Comparison of ENCODE assay signal across 28 cellular contexts in the genomic region with DNA sequence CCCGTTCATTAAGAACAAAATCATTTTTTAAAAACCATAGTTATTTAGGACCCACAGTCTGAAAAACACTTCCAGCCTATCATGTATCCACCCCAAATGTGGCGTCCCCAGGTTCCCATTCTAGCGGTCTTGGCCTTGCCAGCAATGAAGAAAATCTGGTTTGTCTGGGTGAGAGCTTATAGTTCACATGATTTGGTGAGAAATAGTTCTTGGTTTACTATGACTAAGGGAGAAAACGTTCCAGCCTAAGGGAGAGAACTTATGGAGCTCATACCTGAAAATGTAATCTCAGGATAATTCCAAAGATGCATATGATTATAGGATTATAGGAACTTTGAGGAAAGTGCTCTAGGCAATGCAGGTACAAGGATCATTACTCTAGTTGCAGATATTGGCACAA. TPM values are rescaled to one million over a fixed set of nuclear protein-coding genes. Genes with fewer than 3 reads are reported as not detected.
"Had no signal": no experiment of that assay in that cellular context is flagged by ENCODE, and none has a peak within 500 bp of the region (broad histone marks: within the 10 kb centered on the region; RNA-seq: fewer than 3 reads in every experiment).

No MANE protein-coding gene starts in this region.

- H3K36me3 Mint-ChIP-seq: activated naive CD8-positive, alpha-beta T cell treated with anti-CD3 and anti-CD28 coated beads, Interleukin-2, amount 10 ng/mL, durations not matched to agents 7 days and 5 days; memory B cell; stimulated activated effector memory CD8-positive, alpha-beta T cell treated with anti-CD3 and anti-CD28 coated beads, Interleukin-12 subunit alpha, Interleukin-12 subunit beta, amount 100 ng/mL, for 72 hours had no signal

- H3K4me1 Mint-ChIP-seq: stimulated activated effector memory CD8-positive, alpha-beta T cell treated with anti-CD3 and anti-CD28 coated beads, Interleukin-12 subunit alpha, Interleukin-12 subunit beta, amount 100 ng/mL, for 72 hours; stimulated activated naive CD8-positive, alpha-beta T cell treated with anti-CD3 and anti-CD28 coated beads, Interleukin-15, amount 100 ng/mL, for 72 hours had no signal

- H3K27ac Mint-ChIP-seq: activated naive CD8-positive, alpha-beta T cell treated with anti-CD3 and anti-CD28 coated beads, Interleukin-2, amount 10 ng/mL, durations not matched to agents 7 days and 5 days; activated T-helper 2 cell treated with anti-CD3 and anti-CD28 coated beads, Interferon-gamma antibody, Interleukin-2, Interleukin-4, amounts not matched to agents 10 μg/mL and 5 μg/mL and 100 μg/mL, durations not matched to agents 14 hours and 24 hours and 36 hours; memory B cell; stimulated activated effector memory CD8-positive, alpha-beta T cell treated with anti-CD3 and anti-CD28 coated beads, Interleukin-12 subunit alpha, Interleukin-12 subunit beta, amount 100 ng/mL, for 72 hours; stimulated activated naive CD8-positive, alpha-beta T cell treated with anti-CD3 and anti-CD28 coated beads, Interleukin-15, amount 100 ng/mL, for 72 hours; T-helper 1 cell treated with Interleukin-12 subunit alpha and Interleukin-12 subunit beta and Interleukin-4 antibody, amounts not matched to agents 30 μg/mL and 1 μg/mL, for 36 hours had no signal

- ATAC-seq: activated T-cell treated with anti-CD3 and anti-CD28 coated beads, Interleukin-2, amount 50 U/mL, for 4 hours; gastrocnemius medialis; left cardiac atrium; mucosa of descending colon; sciatic nerve; stimulated activated effector memory CD8-positive, alpha-beta T cell treated with anti-CD3 and anti-CD28 coated beads, Interleukin-12 subunit alpha, Interleukin-12 subunit beta, amount 100 ng/mL, for 72 hours; stimulated activated naive CD8-positive, alpha-beta T cell treated with anti-CD3 and anti-CD28 coated beads, Interleukin-15, amount 100 ng/mL, for 72 hours had no signal

- H3K9me3 ChIP-seq: esophagus muscularis mucosa, gastrocnemius medialis, mucosa of descending colon, tibial artery, uterus had no signal

- FAIRE-seq: small intestine had no signal

- H3K9me3 Mint-ChIP-seq: activated naive CD8-positive, alpha-beta T cell treated with anti-CD3 and anti-CD28 coated beads, Interleukin-2, amount 10 ng/mL, durations not matched to agents 7 days and 5 days; activated T-cell treated with anti-CD3 and anti-CD28 coated beads, Interleukin-2, amount 50 U/mL, for 4 hours; activated T-helper 2 cell treated with anti-CD3 and anti-CD28 coated beads, Interferon-gamma antibody, Interleukin-2, Interleukin-4, amounts not matched to agents 10 μg/mL and 5 μg/mL and 100 μg/mL, durations not matched to agents 14 hours and 24 hours and 36 hours; memory B cell; neural crest cell; stimulated activated effector memory CD8-positive, alpha-beta T cell treated with anti-CD3 and anti-CD28 coated beads, Interleukin-12 subunit alpha, Interleukin-12 subunit beta, amount 100 ng/mL, for 72 hours; stimulated activated naive CD8-positive, alpha-beta T cell treated with anti-CD3 and anti-CD28 coated beads, Interleukin-15, amount 100 ng/mL, for 72 hours; T-helper 1 cell treated with Interleukin-12 subunit alpha and Interleukin-12 subunit beta and Interleukin-4 antibody, amounts not matched to agents 30 μg/mL and 1 μg/mL, for 36 hours had no signal

- H3K36me3 ChIP-seq: esophagus muscularis mucosa, gastrocnemius medialis, uterus had no signal

- DNase-seq: activated CD4-positive, alpha-beta T cell treated with anti-CD3 and anti-CD28 coated beads for 4 hours; activated CD4-positive, alpha-beta T cell treated with anti-CD3 and anti-CD28 coated beads, Interleukin-2, amount 50 U/mL, for 48 hours; activated CD4-positive, CD25-positive, alpha-beta regulatory T cell; activated CD8-positive, alpha-beta memory T cell treated with anti-CD3 and anti-CD28 coated beads, Interleukin-2, amount 50 U/mL, for 48 hours; activated naive CD4-positive, alpha-beta T cell; activated naive CD8-positive, alpha-beta T cell treated with anti-CD3 and anti-CD28 coated beads, Interleukin-2, amount 10 ng/mL, durations not matched to agents 7 days and 5 days; activated T-cell treated with anti-CD3 and anti-CD28 coated beads, Interleukin-2, amount 50 U/mL, for 4 hours; amygdala; gastrocnemius medialis; hippocampal formation; left cardiac atrium; mucosa of descending colon; occipital lobe; small intestine; stimulated activated CD4-positive, alpha-beta T cell treated with anti-CD3 and anti-CD28 coated beads, Interleukin-2, amount 100 ng/mL, for 24 hours; stimulated activated naive CD8-positive, alpha-beta T cell treated with anti-CD3 and anti-CD28 coated beads, Interleukin-15, amount 100 ng/mL, for 72 hours; T1000; tibial artery; uterus had no signal

- H3K4me3 Mint-ChIP-seq: activated naive CD8-positive, alpha-beta T cell treated with anti-CD3 and anti-CD28 coated beads, Interleukin-2, amount 10 ng/mL, durations not matched to agents 7 days and 5 days; activated T-cell treated with anti-CD3 and anti-CD28 coated beads, Interleukin-2, amount 50 U/mL, for 4 hours; memory B cell; neural crest cell; stimulated activated effector memory CD8-positive, alpha-beta T cell treated with anti-CD3 and anti-CD28 coated beads, Interleukin-12 subunit alpha, Interleukin-12 subunit beta, amount 100 ng/mL, for 72 hours; stimulated activated naive CD8-positive, alpha-beta T cell treated with anti-CD3 and anti-CD28 coated beads, Interleukin-15, amount 100 ng/mL, for 72 hours; T-helper 1 cell treated with Interleukin-12 subunit alpha and Interleukin-12 subunit beta and Interleukin-4 antibody, amounts not matched to agents 30 μg/mL and 1 μg/mL, for 36 hours had no signal

- H3K4me3 ChIP-seq: esophagus muscularis mucosa, gastrocnemius medialis, mucosa of descending colon, tibial artery, uterus had no signal

- H3K27ac ChIP-seq: esophagus muscularis mucosa, gastrocnemius medialis, tibial artery, uterus had no signal

RNA-seq across cellular contexts. Expression of a gene that starts 4.8 kb away (rescaled TPM):
- total RNA-seq: activated CD8-positive, alpha-beta memory T cell treated with anti-CD3 and anti-CD28 coated beads for 36 hours; activated naive CD8-positive, alpha-beta T cell treated with anti-CD3 and anti-CD28 coated beads, Interleukin-2, amount 10 ng/mL, durations not matched to agents 7 days and 5 days; activated T-helper 2 cell treated with anti-CD3 and anti-CD28 coated beads, Interferon-gamma antibody, Interleukin-2, Interleukin-4, amounts not matched to agents 10 μg/mL and 5 μg/mL and 100 μg/mL, durations not matched to agents 14 hours and 24 hours and 36 hours; cardiac septum; left cardiac atrium; neural crest cell had no signal

RNA-seq across cellular contexts. Expression of a gene that starts 53.9 kb away (rescaled TPM):
- total RNA-seq: activated CD8-positive, alpha-beta memory T cell treated with anti-CD3 and anti-CD28 coated beads for 36 hours; activated naive CD8-positive, alpha-beta T cell treated with anti-CD3 and anti-CD28 coated beads, Interleukin-2, amount 10 ng/mL, durations not matched to agents 7 days and 5 days; activated T-helper 2 cell treated with anti-CD3 and anti-CD28 coated beads, Interferon-gamma antibody, Interleukin-2, Interleukin-4, amounts not matched to agents 10 μg/mL and 5 μg/mL and 100 μg/mL, durations not matched to agents 14 hours and 24 hours and 36 hours; cardiac septum; esophagus muscularis mucosa; left cardiac atrium; neural crest cell had no signal
